In genomic region chr20:45293041-45294002, GRCh38 we compare ENCODE assay signal across 9 cellular contexts. TPM values are rescaled to one million over a fixed set of nuclear protein-coding genes. Genes with fewer than 3 reads are reported as not detected.
DNase-seq lines count a peak whose midpoint lies in the region; ATAC-seq and TF ChIP-seq lines count a peak whose summit lies in the region.
"Had no signal": no experiment of that assay in that cellular context is flagged by ENCODE, and none has a peak within 500 bp of the region (broad histone marks: within the 10 kb centered on the region; RNA-seq: fewer than 3 reads in every experiment).

No MANE protein-coding gene starts in this region.

- peaks cover 31% of the 10 kb centered on the region for H3K27me3 Mint-ChIP-seq in activated CD8-positive, alpha-beta T cell treated with anti-CD3 and anti-CD28 coated beads for 36 hours

- no peak overlapping the region for H3K27ac Mint-ChIP-seq in activated CD8-positive, alpha-beta T cell treated with anti-CD3 and anti-CD28 coated beads for 36 hours

- peak; percentile 98 for TF ChIP-seq CTCF in activated CD8-positive, alpha-beta T cell treated with anti-CD3 and anti-CD28 coated beads for 36 hours (IDR thresholded peaks at IDR 0.05)
- peak; percentile 86 for TF ChIP-seq CTCF in lung (IDR thresholded peaks at IDR 0.05; ENCODE audit: control extremely low read depth, extremely low read depth)

- no peaks in the 10 kb centered on the region for H3K9me3 ChIP-seq in ectodermal cell (ENCODE audit: control insufficient read depth, low read length)
- no peaks in the 10 kb centered on the region for H3K9me3 ChIP-seq in lung (ENCODE audit: control insufficient read depth in 2 of 2, insufficient read depth in 1 of 2, low read length in 1 of 2)

- intact Hi-C loops in activated CD8-positive, alpha-beta T cell treated with anti-CD3 and anti-CD28 coated beads for 36 hours (cut with micrococcal nuclease): loop anchor here (5.0 kb wide), 1 partner anchor 156 kb away; no protein-coding TSS in a partner anchor

- CTCF ChIA-PET in activated CD8-positive, alpha-beta T cell treated with anti-CD3 and anti-CD28 coated beads for 36 hours (lab: Charles Lee): interaction anchor here (0.5 to 6.8 kb wide), 85 partner anchors 8 to 564 kb away, joined by 3 to 109 read pairs (median 4); partner anchors contain the start of genes ACOT8, MATN4, PIGT and RBPJL

- H3K36me3 ChIP-seq in ectodermal cell (ENCODE audit: control insufficient read depth, insufficient read depth, low read length): no peaks in the 10 kb centered on the region
- no peaks in the 10 kb centered on the region for H3K36me3 ChIP-seq in lung (ENCODE audit: control insufficient read depth in 2 of 2, insufficient read depth in 2 of 2, low read length in 2 of 2)

- 5 to 6% methylated on average over 79 of the region's 79 CpGs for WGBS in ectodermal cell, 2 experiments
- WGBS in lung, 2 donors: 4 to 5% methylated on average over 79 of the region's 79 CpGs

- H3K27ac ChIP-seq in ectodermal cell (ENCODE audit: insufficient read depth, low read depth, low read length, poor library complexity, severe bottlenecking): peak overlapping the region; percentile 51
- H3K27ac ChIP-seq in lung (ENCODE audit: low read depth in 1 of 2, low read length in 1 of 2): peak overlapping the region in 1 of 2 donors; percentile 70

- H3K4me1 ChIP-seq in ectodermal cell (ENCODE audit: control insufficient read depth, insufficient read depth, low read length) (no peaks in the 10 kb centered on the region), lung (ENCODE audit: control insufficient read depth in 2 of 2, insufficient read depth in 2 of 2, low read length in 2 of 2) (peaks cover 0 to 5% of the 10 kb centered on the region in 2 donors)

- POLR2A ChIA-PET in activated CD8-positive, alpha-beta T cell treated with anti-CD3 and anti-CD28 coated beads for 36 hours (lab: Charles Lee): interaction anchor here (1.1 to 2.9 kb wide), 4 partner anchors 10 to 193 kb away, joined by 3 to 9 read pairs (median 3); no protein-coding TSS in a partner anchor

- H3K4me1 Mint-ChIP-seq in activated CD8-positive, alpha-beta T cell treated with anti-CD3 and anti-CD28 coated beads for 36 hours (ENCODE audit: low read depth): peaks cover 2% of the 10 kb centered on the region

- DNase-seq in COLO668 (lab: John Stamatoyannopoulos, UW; ENCODE audit: unreplicated experiment): peak; percentile 86
- DNase-seq in NCI-H510A (lab: John Stamatoyannopoulos, UW): peak; percentile 61
- peak; percentile 91 for DNase-seq in activated CD8-positive, alpha-beta T cell treated with anti-CD3 and anti-CD28 coated beads for 36 hours
- peak; percentile 88 for DNase-seq in lung (ENCODE audit: low spot score)
- peak; percentile 26 to 85 (median 54) for DNase-seq in stimulated activated CD4-positive, alpha-beta T cell treated with anti-CD3 and anti-CD28 coated beads, TNF-alpha, amount 100 ng/mL, for 1 hour (ENCODE audit: low read depth in 3 of 3, low spot score in 1 of 3)

- H3K4me3 ChIP-seq in ectodermal cell (ENCODE audit: insufficient read depth, low read depth, low read length): peak overlapping the region; percentile 32
- peak overlapping the region; percentile 53 for H3K4me3 ChIP-seq in lung

- no peaks in the 10 kb centered on the region for H3K36me3 Mint-ChIP-seq in activated CD8-positive, alpha-beta T cell treated with anti-CD3 and anti-CD28 coated beads for 36 hours (ENCODE audit: low read depth)

- peaks cover 28% of the 10 kb centered on the region for H3K27me3 ChIP-seq in ectodermal cell (ENCODE audit: control insufficient read depth, insufficient read depth, low read length, poor library complexity, severe bottlenecking)
- H3K27me3 ChIP-seq in lung (ENCODE audit: control insufficient read depth, insufficient read depth): no peaks in the 10 kb centered on the region

- H3K9me3 Mint-ChIP-seq in activated CD8-positive, alpha-beta T cell treated with anti-CD3 and anti-CD28 coated beads for 36 hours: no peaks in the 10 kb centered on the region

- ATAC-seq in HG02759 (IDR thresholded peaks at IDR 0.05; ENCODE audit: unreplicated experiment): peak; percentile 77
- peak; percentile 92 for ATAC-seq in activated CD8-positive, alpha-beta T cell treated with anti-CD3 and anti-CD28 coated beads for 36 hours
- peak; percentile 88 for ATAC-seq in lung (ENCODE audit: insufficient read depth, low FRiP score)
- ATAC-seq in HG02571 (IDR thresholded peaks at IDR 0.05; ENCODE audit: unreplicated experiment): no peak

- peak overlapping the region; percentile 69 for H3K4me3 Mint-ChIP-seq in activated CD8-positive, alpha-beta T cell treated with anti-CD3 and anti-CD28 coated beads for 36 hours

RNA-seq across cellular contexts. Expression of gene RBPJL, which starts 13.3 kb away (rescaled TPM):
- not detected for total RNA-seq in activated CD8-positive, alpha-beta T cell treated with anti-CD3 and anti-CD28 coated beads for 36 hours
- not detected for polyA plus RNA-seq in ectodermal cell (2013, experiment 1 of 4)
- not detected for polyA plus RNA-seq in ectodermal cell (2013, experiment 2 of 4)
- not detected for polyA plus RNA-seq in ectodermal cell (2013, experiment 3 of 4)
- not detected for polyA plus RNA-seq in ectodermal cell (2013, experiment 4 of 4)
- total RNA-seq in lung: under 1 TPM in 1 of 2 donors, not detected in 1; 0.12 TPM
- not detected for polyA plus RNA-seq in lung
- total RNA-seq: T-helper 2 cell treated with Interferon-gamma antibody and Interleukin-4, amounts not matched to agents 100 ng/mL and 5 ng/mL, for 36 hours had no signal

RNA-seq across cellular contexts. Expression of gene MATN4, which starts 14.8 kb away (rescaled TPM):
- total RNA-seq in activated CD8-positive, alpha-beta T cell treated with anti-CD3 and anti-CD28 coated beads for 36 hours: 1 to 10 TPM in 1 of 2 experiments, under 1 TPM in 1; 0.74 to 1.2 TPM
- polyA plus RNA-seq in ectodermal cell (2013, experiment 1 of 4): not detected
- 0.12 TPM for polyA plus RNA-seq in ectodermal cell (2013, experiment 2 of 4)
- not detected for polyA plus RNA-seq in ectodermal cell (2013, experiment 3 of 4)
- polyA plus RNA-seq in ectodermal cell (2013, experiment 4 of 4): 0.16 TPM
- total RNA-seq in lung: under 1 TPM; 0.46 to 0.49 TPM
- under 1 TPM; 0.14 to 0.24 TPM for polyA plus RNA-seq in lung

RNA-seq across cellular contexts. Expression of gene SLPI, which starts 39.0 kb away (rescaled TPM):
- not detected for total RNA-seq in activated CD8-positive, alpha-beta T cell treated with anti-CD3 and anti-CD28 coated beads for 36 hours
- polyA plus RNA-seq in ectodermal cell (2013, experiment 1 of 4): not detected
- not detected for polyA plus RNA-seq in ectodermal cell (2013, experiment 2 of 4)
- polyA plus RNA-seq in ectodermal cell (2013, experiment 3 of 4): not detected
- not detected for polyA plus RNA-seq in ectodermal cell (2013, experiment 4 of 4)
- total RNA-seq in lung: 1,000 to 10,000 TPM in 1 of 2 donors, 100 to 1,000 TPM in 1; 451 to 1,312 TPM
- 1,000 to 10,000 TPM; 2,300 to 8,409 TPM for polyA plus RNA-seq in lung
- total RNA-seq: T-helper 2 cell treated with Interferon-gamma antibody and Interleukin-4, amounts not matched to agents 100 ng/mL and 5 ng/mL, for 36 hours had no signal

RNA-seq across cellular contexts. Expression of gene SDC4, which starts 54.9 kb away (rescaled TPM):
- 10 to 100 TPM; 21.1 to 22.0 TPM for total RNA-seq in activated CD8-positive, alpha-beta T cell treated with anti-CD3 and anti-CD28 coated beads for 36 hours
- polyA plus RNA-seq in ectodermal cell (2013, experiment 1 of 4): 32.1 TPM
- polyA plus RNA-seq in ectodermal cell (2013, experiment 2 of 4): 31.7 TPM
- polyA plus RNA-seq in ectodermal cell (2013, experiment 3 of 4): 21.0 TPM
- polyA plus RNA-seq in ectodermal cell (2013, experiment 4 of 4): 22.8 TPM
- 100 to 1,000 TPM; 250 to 313 TPM for total RNA-seq in lung
- 100 to 1,000 TPM; 239 to 258 TPM for polyA plus RNA-seq in lung

Comparison
In these comparisons a context has a peak if more than half of its experiments do, and no peak if none do; other contexts are left out.
1. RNA of gene SLPI, which starts 39.0 kb away (total RNA-seq): 451 to 1,312 TPM in lung; not detected in activated CD8-positive, alpha-beta T cell treated with anti-CD3 and anti-CD28 coated beads for 36 hours; every median in the first group is over 100 times any median in the second.
2. Peak in every context shown above with its lines, with median percentiles within 50 percentile points of each other: DNase-seq.